8 cellular contexts compared by ENCODE assay signal in genomic region chr13:36819811-36820140, GRCh38. TPM values are rescaled to one million over a fixed set of nuclear protein-coding genes. Genes with fewer than 3 reads are reported as not detected.
DNase-seq lines count a peak whose midpoint lies in the region; ATAC-seq, FAIRE-seq and TF ChIP-seq lines count a peak whose summit lies in the region.

No MANE protein-coding gene starts in this region.

- in situ Hi-C loops in GM12878 (cut with MboI) (loop anchor here (5.0 kb wide), 1 partner anchor 243 kb away; no protein-coding TSS in a partner anchor), HepG2 (cut with HindIII; ENCODE audit: extremely low pct_ligation_motif_present, low pct_unique_long_range_greater_than_20kb) (no loop called here)

- WGBS in GM12878 (ENCODE audit: insufficient coverage, insufficient replicate concordance, low lambda C conversion rate, missing lambda C conversion rate), result 2% methylated on average over 13 of the region's 14 CpGs
- WGBS in HepG2 (ENCODE audit: low lambda C conversion rate), result under 1% methylated on average over 14 of the region's 14 CpGs

- H3K36me3 ChIP-seq in OCI-LY3 (replicated peaks; ENCODE audit: low read depth, low read length) (peaks cover 17% of the 10 kb centered on the region), GM12878 (ENCODE audit: control insufficient read depth in 2 of 2, insufficient read depth in 2 of 2, low read length in 1 of 2) (no peaks in the 10 kb centered on the region), HepG2 (replicated peaks in 1 of 2; ENCODE audit: control insufficient read depth in 1 of 2, insufficient read depth in 2 of 2, low read length in 2 of 2) (no peaks in the 10 kb centered on the region)

- TF ChIP-seq EP300 in GM12878 (IDR thresholded peaks at IDR 0.05; ENCODE audit: borderline replicate concordance in 1 of 2, control insufficient read depth in 1 of 2, low read depth in 2 of 2, low read length in 2 of 2), result no peak
- TF ChIP-seq EP300 in HepG2 (IDR thresholded peaks at IDR 0.05; ENCODE audit: low read depth in 2 of 2, low read length in 2 of 2), result no peak
- no peak for TF ChIP-seq EP300 in HepG2 (CRISPR knock-in tag; IDR thresholded peaks at IDR 0.05; ENCODE audit: borderline replicate concordance)

- intact Hi-C loops in GM12878 (cut with micrococcal nuclease; ENCODE audit: unreplicated experiment), result loop anchor here (5.0 kb wide), 2 partner anchors 238 to 472 kb away; partner anchors contain the start of genes SPART and SUPT20H
- intact Hi-C loops in HepG2 (cut with micrococcal nuclease; ENCODE audit: unreplicated experiment), result loop anchor here (2.0 kb wide), 2 partner anchors 63 to 239 kb away; partner anchors contain the start of gene SUPT20H

- H3K9ac ChIP-seq in OCI-LY3 (ENCODE audit: low read length) (peak overlapping the region; percentile 78), GM12878 (ENCODE audit: control insufficient read depth, insufficient read depth, low read length) (peak overlapping the region; percentile 68; the same call in 1 of the 2 replicates), HepG2 (ENCODE audit: insufficient read depth, low read depth, low read length) (peak overlapping the region; percentile 73)

- H3K4me2 ChIP-seq in OCI-LY3 (ENCODE audit: low read length) (peak overlapping the region; percentile 90), GM12878 (ENCODE audit: control insufficient read depth, insufficient read depth) (peak overlapping the region; percentile 13), HepG2 (ENCODE audit: low read depth, low read length) (peak overlapping the region; percentile 82)

- BruUV-seq in GM12878 (replicated peaks; lab: Mats Ljungman, UMichigan), result TSS peak; percentile 56
- BruUV-seq in HepG2 (replicated peaks; lab: Mats Ljungman, UMichigan), result no TSS peak

- H2AFZ ChIP-seq in OCI-LY3 (ENCODE audit: low read depth, low read length) (0 out of 2 replicates have a peak overlapping the region, but pooled peaks have one; percentile 100), GM12878 (ENCODE audit: control insufficient read depth, low read depth, low read length) (peak overlapping the region; percentile 61), HepG2 (ENCODE audit: low read length) (no peak overlapping the region)

- RAD21 ChIA-PET in GM12878 (lab: Charles Lee; ENCODE audit: unreplicated experiment), result no interaction called here

- TF ChIP-seq POLR2A in GM12878 (IDR thresholded peaks at IDR 0.05; ENCODE audit: low read depth, low read length) (no peak), HepG2 (IDR thresholded peaks at IDR 0.05; ENCODE audit: insufficient read depth in 1 of 2, low read depth in 2 of 2, low read length in 2 of 2) (no peak)

- peak overlapping the region; percentile 52 for H3K27ac ChIP-seq in 22Rv1
- H3K27ac ChIP-seq in OCI-LY3 (ENCODE audit: low read length), result peak overlapping the region; percentile 80
- H3K27ac ChIP-seq in GM12878 (ENCODE audit: control insufficient read depth, insufficient read depth), result peak overlapping the region; percentile 54
- H3K27ac ChIP-seq in HepG2 (ENCODE audit: extremely low read length, insufficient read depth, low read length), result peak overlapping the region; percentile 63

- H3K79me2 ChIP-seq in OCI-LY3 (ENCODE audit: low read length) (peaks cover 57% of the 10 kb centered on the region), GM12878 (ENCODE audit: control insufficient read depth, insufficient read depth, low read length) (peaks cover 40% of the 10 kb centered on the region), HepG2 (ENCODE audit: insufficient read depth, low read length) (peaks cover 35% of the 10 kb centered on the region)

- TF ChIP-seq RAD21 in GM12878 (IDR thresholded peaks at IDR 0.05; ENCODE audit: insufficient read depth, low read depth, low read length) (no peak), HepG2 (CRISPR knock-in tag; IDR thresholded peaks at IDR 0.05) (no peak)

- H3K27me3 ChIP-seq in OCI-LY3 (ENCODE audit: low read depth, low read length) (no peaks in the 10 kb centered on the region), GM12878 (replicated peaks in 1 of 2; ENCODE audit: control insufficient read depth in 2 of 2, insufficient read depth in 2 of 2, low read length in 1 of 2) (no peaks in the 10 kb centered on the region), HepG2 (ENCODE audit: control insufficient read depth in 1 of 2, insufficient read depth in 2 of 2, low read length in 2 of 2) (no peaks in the 10 kb centered on the region; a peak in 1 of 5 replicates)

- FAIRE-seq in GM12878 (lab: Jason Lieb, UNC) (peak; percentile 18), HepG2 (lab: Jason Lieb, UNC) (no peak)

- no peaks in the 10 kb centered on the region for H3K9me3 ChIP-seq in OCI-LY3 (ENCODE audit: insufficient read depth, low read length)
- no peaks in the 10 kb centered on the region for H3K9me3 ChIP-seq in GM12878 (replicated peaks; ENCODE audit: control insufficient read depth, insufficient read depth, low read length)
- H3K9me3 ChIP-seq in HepG2 (ENCODE audit: low read length), result no peaks in the 10 kb centered on the region

- H3K4me3 ChIP-seq in GM12875 (ENCODE audit: low read depth, low read length) (peak overlapping the region; percentile 79), OCI-LY3 (ENCODE audit: low read length) (peak overlapping the region; percentile 82), GM12878 (peak overlapping the region; percentile 64), HepG2 (replicated peaks in 1 of 3; ENCODE audit: insufficient read depth in 1 of 3, low read depth in 2 of 3, low read length in 3 of 3) (peak overlapping the region; percentile 71 to 84 (median 77))

- SMC1A ChIA-PET in GM12878 (lab: Charles Lee; ENCODE audit: uncharacterized antibody, unreplicated experiment), result interaction anchor here (0.7 kb wide), 1 partner anchor 30 kb away, joined by 3 read pairs; no protein-coding TSS in a partner anchor

- TF ChIP-seq CTCF in 22Rv1 (IDR thresholded peaks at IDR 0.05) (no peak), GM12875 (IDR thresholded peaks at IDR 0.05; ENCODE audit: borderline replicate concordance, insufficient read depth, low read depth, low read length) (no peak), OCI-LY3 (IDR thresholded peaks at IDR 0.05; ENCODE audit: low read depth, low read length) (no peak), GM12878 (IDR thresholded peaks at IDR 0.05 in 2 of 3, conservative IDR thresholded peaks at IDR 0.05 in 1 of 3; ENCODE audit: control insufficient read depth in 2 of 3, extremely low read depth in 1 of 3, insufficient read depth in 1 of 3, low read depth in 3 of 3, low read length in 3 of 3) (no peak), HepG2 (CRISPR knock-in tag; IDR thresholded peaks at IDR 0.05) (no peak)

- DNase-seq in GM12878 (ENCODE audit: low read depth, low spot score) (no peak), HepG2 (ENCODE audit: low spot score) (no peak)
- DNase-seq in stimulated activated CD8-positive, alpha-beta memory T cell treated with anti-CD3 and anti-CD28 coated beads, Interleukin-12 subunit alpha, Interleukin-12 subunit beta, amount 100 ng/mL, for 1 hour (ENCODE audit: low read depth), result peak; percentile 1

- CTCF ChIA-PET in GM12878 (lab: Yijun Ruan, JAX), result no interaction called here
- CTCF ChIA-PET in HepG2 (lab: Yijun Ruan, JAX; ENCODE audit: low intra/inter-chr PET ratio, low total read pairs), result no interaction called here

- ATAC-seq in HG02973 (IDR thresholded peaks at IDR 0.05; ENCODE audit: unreplicated experiment) (peak; percentile 7), GM12878 (peak; percentile 23), HepG2 (peak; percentile 16), esophagus mucosa (no peak)

- H4K20me1 ChIP-seq in OCI-LY3 (ENCODE audit: insufficient read depth, low read length) (peaks cover 31% of the 10 kb centered on the region), GM12878 (ENCODE audit: control insufficient read depth, insufficient read depth) (no peaks in the 10 kb centered on the region), HepG2 (ENCODE audit: insufficient read depth, low read length) (peaks cover 6% of the 10 kb centered on the region; the same call in 1 of the 2 replicates)

- H3K4me1 ChIP-seq in OCI-LY3 (ENCODE audit: low read length) (peaks cover 24% of the 10 kb centered on the region), GM12878 (ENCODE audit: control insufficient read depth, insufficient read depth, low read length) (no peaks in the 10 kb centered on the region; the same call in 1 of the 2 replicates), HepG2 (ENCODE audit: insufficient read depth, low read length) (peaks cover 48% of the 10 kb centered on the region)

- POLR2A ChIA-PET in GM12878 (lab: Charles Lee) (interaction anchor here (0.6 kb wide), 1 partner anchor 27 kb away, joined by 3 read pairs; no protein-coding TSS in a partner anchor), HepG2 (lab: Yijun Ruan, JAX) (no interaction called here)

RNA-seq across cellular contexts. Expression of gene RFXAP, which starts 0.8 kb away (rescaled TPM):
- total RNA-seq in GM12878 (2013; cell fraction: nucleolus; rRNA removed), result 19.1 and 19.2 TPM in 2 replicates
- total RNA-seq in GM12878 (2014; rRNA removed) (4.6 and 5.0 TPM in 2 replicates), GM12878 (2014; rRNA removed; fragmentation: Illumina TruSeq; extraction: Trizol) (4.7 and 4.8 TPM in 2 replicates), GM12878 (2021) (10.6 and 13.3 TPM in 2 replicates), HepG2 (2016; rRNA removed; fragmentation: Illumina TruSeq; extraction: Trizol) (1.8 and 4.4 TPM in 2 replicates), esophagus mucosa (2.6 TPM)
- polyA plus RNA-seq in GM12878 (2011; ENCODE audit: low read depth), result 3.9 TPM
- polyA plus RNA-seq in GM12878 (2011; rRNA removed) (11.8 and 16.2 TPM in 2 replicates), GM12878 (2014; fragmentation: Illumina TruSeq; extraction: Trizol) (10.4 and 14.6 TPM in 2 replicates), GM12878 (2014; fragmentation: Nextera tagmentation; extraction: Ambion mirVana) (1 to 10 TPM; 3.4 to 6.7 TPM), GM12878 (2014; rRNA removed) (9.7 and 11.0 TPM in 2 replicates), GM12878 (2016; fragmentation: Nextera tagmentation; extraction: Ambion mirVana) (1 to 10 TPM; 7.7 to 7.8 TPM), HepG2 (2011; rRNA removed) (6.9 and 7.9 TPM in 2 replicates)
- 4.4 and 5.0 TPM in 2 replicates for polyA plus RNA-seq in GM12878 (2011; cell fraction: cytosol; rRNA removed)
- 10.8 and 12.7 TPM in 2 replicates for polyA plus RNA-seq in GM12878 (2011; cell fraction: nucleus; rRNA removed)
- polyA plus RNA-seq in GM12878 (2012), result 6.9 and 8.8 TPM in 2 replicates
- polyA minus RNA-seq in GM12878 (2011; rRNA and poly(A)+ RNA removed), result 3.6 and 4.2 TPM in 2 replicates
- polyA minus RNA-seq in GM12878 (2011; cell fraction: cytosol; rRNA and poly(A)+ RNA removed), result 0.94 and 2.5 TPM in 2 replicates
- 4.1 and 7.1 TPM in 2 replicates for polyA minus RNA-seq in GM12878 (2011; cell fraction: nucleus; rRNA and poly(A)+ RNA removed)
- total RNA-seq in HepG2 (2016; cell fraction: cytosol; rRNA removed; fragmentation: Illumina TruSeq; extraction: Trizol; ENCODE audit: low read depth), result 0.40 and 0.53 TPM in 2 replicates
- 2.1 and 3.6 TPM in 2 replicates for total RNA-seq in HepG2 (2016; cell fraction: insoluble cytoplasmic fraction; rRNA removed; fragmentation: Illumina TruSeq; extraction: Trizol)
- 3.3 and 3.5 TPM in 2 replicates for total RNA-seq in HepG2 (2016; cell fraction: membrane; rRNA removed; fragmentation: Illumina TruSeq; extraction: Trizol)
- 4.8 and 5.9 TPM in 2 replicates for total RNA-seq in HepG2 (2016; cell fraction: nucleus; rRNA removed; fragmentation: Illumina TruSeq; extraction: Trizol)
- polyA plus RNA-seq in HepG2 (2011; cell fraction: cytosol; rRNA removed), result 3.0 and 4.3 TPM in 2 replicates
- polyA plus RNA-seq in HepG2 (2011; cell fraction: nucleus; rRNA removed), result 5.9 and 7.8 TPM in 2 replicates
- 8.1 and 9.7 TPM in 2 replicates for polyA plus RNA-seq in HepG2 (2012)
- polyA plus RNA-seq in HepG2 (2016; cell fraction: cytosol; fragmentation: Illumina TruSeq; extraction: Trizol; ENCODE audit: low read depth), result 0.99 and 2.0 TPM in 2 replicates
- polyA plus RNA-seq in HepG2 (2016; cell fraction: insoluble cytoplasmic fraction; fragmentation: Illumina TruSeq; extraction: Trizol; ENCODE audit: low read depth), result 12.7 and 13.6 TPM in 2 replicates
- 4.3 and 5.6 TPM in 2 replicates for polyA plus RNA-seq in HepG2 (2016; cell fraction: membrane; fragmentation: Illumina TruSeq; extraction: Trizol; ENCODE audit: low read depth)
- 17.8 and 18.4 TPM in 2 replicates for polyA plus RNA-seq in HepG2 (2016; cell fraction: nucleus; fragmentation: Illumina TruSeq; extraction: Trizol; ENCODE audit: insufficient read depth, low read depth)
- polyA minus RNA-seq in HepG2 (2011; rRNA and poly(A)+ RNA removed; ENCODE audit: low replicate concordance), result 1.7 and 1.9 TPM in 2 replicates
- polyA minus RNA-seq in HepG2 (2011; cell fraction: cytosol; rRNA and poly(A)+ RNA removed), result 2.0 and 2.9 TPM in 2 replicates
- 8.5 and 10.2 TPM in 2 replicates for polyA minus RNA-seq in HepG2 (2011; cell fraction: nucleus; rRNA and poly(A)+ RNA removed)

Comparison
In these comparisons a context has a peak if more than half of its experiments do, and no peak if none do; other contexts are left out.
1. H3K4me2 ChIP-seq: peak in every context shown above with its lines; median percentile 90 in OCI-LY3; 82 in HepG2; 13 in GM12878.